Comparison of ENCODE assay signal across 13 cellular contexts in genomic region chr1:230301322-230301721, GRCh38.
DNase-seq lines count a peak whose midpoint lies in the region; ATAC-seq and TF ChIP-seq lines count a peak whose summit lies in the region.
"Had no signal": no experiment of that assay in that cellular context is flagged by ENCODE, and none has a peak within 500 bp of the region (broad histone marks: within the 10 kb centered on the region; RNA-seq: fewer than 3 reads in every experiment).

No MANE protein-coding gene starts in this region.

- no peak overlapping the region for H3K4me3 Mint-ChIP-seq in IgD-negative memory B cell
- no peak overlapping the region for H3K4me3 Mint-ChIP-seq in stimulated activated memory B cell treated with anti-CD40 and anti-IgM and Interleukin-4, amounts not matched to agents 10 μg/mL and 1 μg/mL and 100 μg/mL, for 72 hours

- TF ChIP-seq CTCF in PC-9 (conservative IDR thresholded peaks at IDR 0.05), result no peak

- no peak overlapping the region for H3K27ac ChIP-seq in PC-9
- H3K27ac ChIP-seq: GM23248 had no signal

- POLR2A ChIA-PET in PC-9 (lab: Charles Lee; ENCODE audit: unreplicated experiment), result no interaction called here

- peak overlapping the region in 2 of 3 donors; percentile 20 to 88 for H3K27ac Mint-ChIP-seq in IgD-negative memory B cell
- peak overlapping the region; percentile 66 for H3K27ac Mint-ChIP-seq in stimulated activated memory B cell treated with anti-CD40 and anti-IgM and Interleukin-4, amounts not matched to agents 10 μg/mL and 1 μg/mL and 100 μg/mL, for 72 hours

- H3K27me3 ChIP-seq in PC-9 (ENCODE audit: insufficient read depth, low read depth), result peaks cover under 1% of the 10 kb centered on the region; the same call in 1 of the 2 replicates

- no peak overlapping the region for H3K4me2 ChIP-seq in PC-9

- intact Hi-C loops in left ventricle myocardium superior (cut with micrococcal nuclease), result loop anchor here (10.0 kb wide), 1 partner anchor 637 kb away; no protein-coding TSS in a partner anchor
- intact Hi-C loops in PC-9 (cut with micrococcal nuclease; ENCODE audit: unreplicated experiment), result no loop called here

- H3K9me2 ChIP-seq in PC-9 (ENCODE audit: insufficient read depth), result no peaks in the 10 kb centered on the region

- H3K9me3 Mint-ChIP-seq in IgD-negative memory B cell, result no peaks in the 10 kb centered on the region
- no peaks in the 10 kb centered on the region for H3K9me3 Mint-ChIP-seq in stimulated activated memory B cell treated with anti-CD40 and anti-IgM and Interleukin-4, amounts not matched to agents 10 μg/mL and 1 μg/mL and 100 μg/mL, for 72 hours

- no peaks in the 10 kb centered on the region for H3F3A ChIP-seq in PC-9 (ENCODE audit: insufficient read depth, low read depth)

- no TSS peak for BruUV-seq in PC-9 (replicated peaks; lab: Mats Ljungman, UMichigan)

- no peaks in the 10 kb centered on the region for H3K4me1 ChIP-seq in PC-9 (replicated peaks; ENCODE audit: insufficient read depth)

- no peak overlapping the region for H3K4me3 ChIP-seq in PC-9
- H3K4me3 ChIP-seq: GM23248 had no signal

- H3K9me3 ChIP-seq in PC-9 (ENCODE audit: insufficient read depth, low read depth), result no peaks in the 10 kb centered on the region

- no peaks in the 10 kb centered on the region for H3K79me2 ChIP-seq in PC-9 (ENCODE audit: low read depth)

- no peaks in the 10 kb centered on the region for H3K36me3 ChIP-seq in PC-9 (ENCODE audit: low read depth)

- CTCF ChIA-PET in PC-9 (lab: Charles Lee), result no interaction called here

- no peaks in the 10 kb centered on the region for H4K20me1 ChIP-seq in PC-9 (ENCODE audit: insufficient read depth)

- H2AFZ ChIP-seq in PC-9, result no peak overlapping the region
- H2AFZ ChIP-seq: GM23248 had no signal

- peaks cover 6 to 27% (median 19%) of the 10 kb centered on the region in 3 donors for H3K4me1 Mint-ChIP-seq in IgD-negative memory B cell
- peaks cover 31% of the 10 kb centered on the region for H3K4me1 Mint-ChIP-seq in stimulated activated memory B cell treated with anti-CD40 and anti-IgM and Interleukin-4, amounts not matched to agents 10 μg/mL and 1 μg/mL and 100 μg/mL, for 72 hours

- no peaks in the 10 kb centered on the region for H3K36me3 Mint-ChIP-seq in IgD-negative memory B cell
- no peaks in the 10 kb centered on the region for H3K36me3 Mint-ChIP-seq in stimulated activated memory B cell treated with anti-CD40 and anti-IgM and Interleukin-4, amounts not matched to agents 10 μg/mL and 1 μg/mL and 100 μg/mL, for 72 hours

- no peaks in the 10 kb centered on the region for H3K27me3 Mint-ChIP-seq in IgD-negative memory B cell
- H3K27me3 Mint-ChIP-seq in stimulated activated memory B cell treated with anti-CD40 and anti-IgM and Interleukin-4, amounts not matched to agents 10 μg/mL and 1 μg/mL and 100 μg/mL, for 72 hours, result no peaks in the 10 kb centered on the region

- ATAC-seq in left ventricle myocardium superior, result peak; percentile 50
- no peak for ATAC-seq in stimulated activated memory B cell treated with anti-CD40 and anti-IgM and Interleukin-4, amounts not matched to agents 10 μg/mL and 1 μg/mL and 100 μg/mL, for 72 hours
- ATAC-seq in GM21619 (IDR thresholded peaks at IDR 0.05; ENCODE audit: unreplicated experiment), result no peak

- peak; percentile 66 for DNase-seq in NCI-H2171 treated with DMSO at 0.1 percent for 48 hours (lab: John Stamatoyannopoulos, UW)
- peak; percentile 32 for DNase-seq in left ventricle myocardium superior
- DNase-seq in anterior cingulate cortex (lab: John Stamatoyannopoulos, UW), result no peak
- DNase-seq in PC-9, result no peak
- DNase-seq: C1 segment of cervical spinal cord, GM23248, KBM-7, NCI-H1092 treated with DMSO at 0.1 percent for 48 hours, NCI-H774, SIG-M5 had no signal

Comparison
In these comparisons a context has a peak if more than half of its experiments do, and no peak if none do; other contexts are left out.
1. DNase-seq: peak in NCI-H2171 treated with DMSO at 0.1 percent for 48 hours (single experiment) and left ventricle myocardium superior (single experiment); none in anterior cingulate cortex (0 of 58) and PC-9 (0 of 2).